Comparison of ENCODE assay signal across 23 cellular contexts in genomic region chr7:94660006-94660405, GRCh38.
"Had no signal": no experiment of that assay in that cellular context is flagged by ENCODE, and none has a peak within 500 bp of the region (broad histone marks: within the 10 kb centered on the region; RNA-seq: fewer than 3 reads in every experiment).

No MANE protein-coding gene starts in this region.

- H3K27ac ChIP-seq: epithelial cell of prostate, gastrocnemius medialis, heart left ventricle, left lung, neutrophil, sigmoid colon, spleen, thoracic aorta, VCaP had no signal

- H3K27ac Mint-ChIP-seq: activated T-cell treated with anti-CD3 and anti-CD28 coated beads, Interleukin-2, amount 50 U/mL, for 72 hours; dendritic cell treated with granulocyte-macrophage colony-stimulating factor and Interleukin-4, amounts not matched to agents 40 ng/mL and 50 ng/mL, for 4 days; effector memory CD8-positive, alpha-beta T cell; stimulated activated memory B cell treated with anti-CD40 and anti-IgM and Interleukin-4, amounts not matched to agents 10 μg/mL and 1 μg/mL and 100 μg/mL, for 72 hours had no signal

- H3K4me3 ChIP-seq: gastrocnemius medialis, heart left ventricle, left lung, pancreas, sigmoid colon, spleen, thoracic aorta had no signal

- H3K36me3 ChIP-seq: gastrocnemius medialis, heart left ventricle, left lung, neutrophil, pancreas, sigmoid colon, spleen, thoracic aorta had no signal

- H3K9me3 ChIP-seq: gastrocnemius medialis, heart left ventricle, neutrophil, pancreas, sigmoid colon, thoracic aorta had no signal

- H3K4me1 ChIP-seq: sigmoid colon had no signal

- DNase-seq: activated CD4-positive, alpha-beta T cell treated with anti-CD3 and anti-CD28 coated beads, Interleukin-2, amount 50 U/mL, for 4 hours; activated CD4-positive, CD25-positive, alpha-beta regulatory T cell treated with anti-CD3 and anti-CD28 coated beads, Interleukin-2, amount 50 U/mL, for 72 hours; activated effector memory CD4-positive, alpha-beta T cell treated with anti-CD3 and anti-CD28 coated beads, Interleukin-2, amount 50 U/mL, for 16 hours; activated naive CD4-positive, alpha-beta T cell treated with anti-CD3 and anti-CD28 coated beads, Interleukin-2, amount 50 U/mL, for 16 hours; activated T-cell treated with anti-CD3 and anti-CD28 coated beads, Interleukin-2, amount 50 U/mL, for 72 hours; aorta; effector memory CD8-positive, alpha-beta T cell; gastrocnemius medialis; heart left ventricle; kidney; left lung; pancreas; sigmoid colon; spleen; stimulated activated CD4-positive, alpha-beta T cell treated with anti-CD3 and anti-CD28 coated beads, Interleukin-4, amount 100 ng/mL, for 4 hours; SW 1271; T-helper 2 cell had no signal

- ATAC-seq: activated T-cell treated with anti-CD3 and anti-CD28 coated beads, Interleukin-2, amount 50 U/mL, for 72 hours; effector memory CD8-positive, alpha-beta T cell; gastrocnemius medialis; heart left ventricle; left lung; pancreas; stimulated activated memory B cell treated with anti-CD40 and anti-IgM and Interleukin-4, amounts not matched to agents 10 μg/mL and 1 μg/mL and 100 μg/mL, for 72 hours had no signal

- H3K27me3 ChIP-seq: sigmoid colon had no signal

- H3K9me3 Mint-ChIP-seq: activated T-cell treated with anti-CD3 and anti-CD28 coated beads, Interleukin-2, amount 50 U/mL, for 72 hours; stimulated activated memory B cell treated with anti-CD40 and anti-IgM and Interleukin-4, amounts not matched to agents 10 μg/mL and 1 μg/mL and 100 μg/mL, for 72 hours had no signal

- H3K4me3 Mint-ChIP-seq: activated T-cell treated with anti-CD3 and anti-CD28 coated beads, Interleukin-2, amount 50 U/mL, for 72 hours; dendritic cell treated with granulocyte-macrophage colony-stimulating factor and Interleukin-4, amounts not matched to agents 40 ng/mL and 50 ng/mL, for 4 days; effector memory CD8-positive, alpha-beta T cell; stimulated activated memory B cell treated with anti-CD40 and anti-IgM and Interleukin-4, amounts not matched to agents 10 μg/mL and 1 μg/mL and 100 μg/mL, for 72 hours had no signal

- H3K36me3 Mint-ChIP-seq: stimulated activated memory B cell treated with anti-CD40 and anti-IgM and Interleukin-4, amounts not matched to agents 10 μg/mL and 1 μg/mL and 100 μg/mL, for 72 hours had no signal
